Comparison of ENCODE assay signal across 1 cellular context in the genomic region with DNA sequence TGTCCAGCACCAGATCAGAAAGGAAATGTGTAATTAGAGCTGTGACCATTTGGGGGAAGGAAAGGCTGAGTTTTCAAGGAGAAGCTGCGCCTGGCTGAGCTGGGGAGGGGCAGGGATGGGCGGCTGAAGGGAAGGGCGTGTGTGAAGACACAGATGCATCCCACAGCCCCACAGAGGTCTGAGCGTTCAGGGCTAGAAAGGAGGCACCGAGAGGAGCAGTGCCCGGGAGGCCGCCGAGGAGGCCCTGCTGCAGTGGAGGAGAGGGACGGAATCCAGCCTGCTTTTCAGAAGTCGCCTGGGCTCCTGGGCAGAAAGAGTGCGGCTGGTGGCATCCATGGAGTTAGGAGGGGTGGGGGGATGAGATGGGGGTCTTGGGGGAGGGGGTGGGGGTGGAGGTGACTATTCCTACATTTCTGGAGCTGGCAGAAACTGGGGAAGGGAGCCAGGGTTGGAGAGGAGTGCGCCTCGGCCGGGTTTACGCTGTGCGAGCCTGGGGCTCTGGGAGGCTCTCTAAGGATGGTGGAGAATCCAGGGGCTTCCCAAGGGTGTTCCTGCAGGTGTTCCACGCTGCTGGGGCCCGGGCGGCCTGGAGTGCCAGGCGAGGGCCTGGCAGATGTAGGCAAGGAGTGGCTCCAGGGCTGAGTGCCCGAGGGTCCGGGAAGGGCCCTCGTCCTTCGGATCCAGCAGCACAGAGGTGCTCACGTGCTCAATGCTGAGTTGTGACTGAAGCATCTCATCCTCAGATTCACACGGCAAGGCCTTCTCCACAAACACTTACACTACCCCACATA.
TF ChIP-seq lines count a peak whose summit lies in the region.

No MANE protein-coding gene starts in this region.

TF ChIP-seq in GM23338, 12 proteins besides CTCF, POLR2A, EP300 and RAD21:
- no peak for TF ChIP-seq ZNF331 (CRISPR knock-in tag; IDR thresholded peaks at IDR 0.05; ENCODE audit: low read depth)
- no peak for TF ChIP-seq REST (IDR thresholded peaks at IDR 0.05; ENCODE audit: unreplicated experiment)
- TF ChIP-seq EZH2phosphoT487 (IDR thresholded peaks at IDR 0.05; ENCODE audit: unreplicated experiment): no peak
- no peak for TF ChIP-seq STAT1 (IDR thresholded peaks at IDR 0.05; ENCODE audit: unreplicated experiment)
